In the genomic region with DNA sequence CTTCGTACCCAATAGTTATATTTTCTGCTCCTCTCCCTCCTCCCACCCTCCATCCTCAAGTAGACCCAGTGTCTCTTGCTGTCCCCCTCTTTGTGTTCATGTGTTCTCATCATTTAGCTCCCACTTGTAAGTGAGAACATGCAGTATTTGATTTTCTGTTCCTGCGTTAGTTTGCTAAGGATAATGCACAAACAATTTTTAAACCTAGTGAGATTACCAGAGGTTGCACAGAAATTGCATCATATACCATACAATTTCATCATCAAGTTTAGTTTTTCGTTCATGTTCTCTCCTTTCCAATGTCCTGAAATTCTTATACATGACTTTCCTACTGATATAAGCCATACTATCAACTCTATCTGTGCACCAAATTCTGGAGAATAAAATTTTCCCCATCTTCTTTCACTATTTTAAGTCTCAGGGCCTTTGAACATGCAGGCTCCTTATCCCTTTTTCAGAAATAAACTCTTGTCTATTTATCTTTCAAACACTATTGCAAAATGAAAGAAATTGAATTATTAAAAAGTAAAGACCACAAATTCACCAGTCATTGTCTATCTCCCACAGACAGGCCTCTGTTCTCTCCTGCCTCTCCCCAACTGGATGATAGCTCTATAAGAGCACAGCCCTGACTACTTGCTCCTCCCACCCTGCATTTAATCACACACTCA, we compare ENCODE assay signal across 21 cellular contexts. TPM values are rescaled to one million over a fixed set of nuclear protein-coding genes. Genes with fewer than 3 reads are reported as not detected.
DNase-seq lines count a peak whose midpoint lies in the region; ATAC-seq, FAIRE-seq and TF ChIP-seq lines count a peak whose summit lies in the region.
"Had no signal": no experiment of that assay in that cellular context is flagged by ENCODE, and none has a peak within 500 bp of the region (broad histone marks: within the 10 kb centered on the region; RNA-seq: fewer than 3 reads in every experiment).

No MANE protein-coding gene starts in this region.

- TF ChIP-seq EP300 in Ishikawa (IDR thresholded peaks at IDR 0.05; ENCODE audit: borderline replicate concordance), result no peak

- no peak for ATAC-seq in HG02798 (IDR thresholded peaks at IDR 0.05; ENCODE audit: poor library complexity, unreplicated experiment)

- no peaks in the 10 kb centered on the region for H3K79me2 ChIP-seq in OCI-LY3 (ENCODE audit: low read length)

- H3K36me3 ChIP-seq in OCI-LY3 (replicated peaks; ENCODE audit: low read depth, low read length), result no peaks in the 10 kb centered on the region
- H3K36me3 ChIP-seq: MG63 had no signal

- no peak for TF ChIP-seq CTCF in D721Med (IDR thresholded peaks at IDR 0.05; ENCODE audit: insufficient read depth, missing control alignments)
- no peak for TF ChIP-seq CTCF in OCI-LY3 (IDR thresholded peaks at IDR 0.05; ENCODE audit: low read depth, low read length)
- TF ChIP-seq CTCF in fibroblast of the aortic adventitia (IDR thresholded peaks at IDR 0.05; ENCODE audit: insufficient read depth, low read length), result no peak

- DNase-seq in D721Med (ENCODE audit: insufficient read length, low spot score), result no peak
- DNase-seq in fibroblast of the aortic adventitia (ENCODE audit: low read depth), result peak; percentile 20
- DNase-seq in SK-N-DZ (ENCODE audit: low spot score), result no peak
- DNase-seq in KG1 (lab: John Stamatoyannopoulos, UW), result no peak
- no peak for DNase-seq in pons (ENCODE audit: low spot score)
- DNase-seq: EL, H7, MG63, NCI-H1417 treated with DMSO at 0.1 percent for 48 hours, NCI-H1930, NCI-H2171 treated with DMSO at 0.1 percent for 48 hours, NCI-H510A, SIG-M5 had no signal

- no peak for TF ChIP-seq RAD21 in Ishikawa (IDR thresholded peaks at IDR 0.05; ENCODE audit: low read depth)

- H3K4me1 ChIP-seq in OCI-LY3 (ENCODE audit: low read length), result no peaks in the 10 kb centered on the region; the same call in 1 of the 2 replicates

- H3K4me3 ChIP-seq in OCI-LY3 (ENCODE audit: low read length), result no peak overlapping the region
- H3K4me3 ChIP-seq in fibroblast of the aortic adventitia (ENCODE audit: low read depth, low read length), result no peak overlapping the region
- H3K4me3 ChIP-seq: MG63 had no signal

- H2AFZ ChIP-seq in OCI-LY3 (ENCODE audit: low read depth, low read length), result 0 out of 2 replicates have a peak overlapping the region, but pooled peaks have one; percentile 40

- no peak overlapping the region for H3K4me2 ChIP-seq in OCI-LY3 (ENCODE audit: low read length)
- H3K4me2 ChIP-seq: KMS-11 had no signal

- no peaks in the 10 kb centered on the region for H4K20me1 ChIP-seq in OCI-LY3 (ENCODE audit: insufficient read depth, low read length)

- no peaks in the 10 kb centered on the region for H3K9me3 ChIP-seq in OCI-LY3 (ENCODE audit: insufficient read depth, low read length)
- H3K9me3 ChIP-seq: MG63 had no signal

- no peak overlapping the region for H3K9ac ChIP-seq in OCI-LY3 (ENCODE audit: low read length)
- H3K9ac ChIP-seq: KMS-11 had no signal

- no peaks in the 10 kb centered on the region for H3K27me3 ChIP-seq in OCI-LY3 (ENCODE audit: low read depth, low read length)
- H3K27me3 ChIP-seq: MG63 had no signal

- peak; percentile 16 for FAIRE-seq in D721Med (lab: Jason Lieb, UNC)
- FAIRE-seq: HTR-8/SVneo had no signal

- no peak overlapping the region for H3K27ac ChIP-seq in OCI-LY3 (ENCODE audit: low read length)
- H3K27ac ChIP-seq: C4-2B, HL-60, KMS-11 had no signal

TF ChIP-seq in Ishikawa, 13 proteins besides CTCF, POLR2A, EP300 and RAD21:
- TF ChIP-seq EGR1 (IDR thresholded peaks at IDR 0.05) (no peak), CEBPB (IDR thresholded peaks at IDR 0.05) (0 out of 2 replicates have a peak, but pooled peaks have one; percentile 27)
TF ChIP-seq in Ishikawa: peak in this region for 1.

RNA-seq across cellular contexts. Expression of a gene that starts 27.1 kb away (rescaled TPM):
- total RNA-seq in fibroblast of the aortic adventitia (ENCODE audit: low replicate concordance), result 1.9 and 6.3 TPM in 2 replicates
- polyA plus RNA-seq in SK-N-DZ (2014; cell fraction: cytosol; rRNA removed), result 6.1 TPM in 2 replicates
- polyA plus RNA-seq in SK-N-DZ (2014; cell fraction: nucleus; rRNA removed), result 10.8 and 29.8 TPM in 2 replicates

RNA-seq across cellular contexts. Expression of a gene that starts 49.2 kb away (rescaled TPM):
- total RNA-seq in fibroblast of the aortic adventitia (ENCODE audit: low replicate concordance), result not detected in 2 replicates
- not detected in 2 replicates for polyA plus RNA-seq in SK-N-DZ (2014; cell fraction: cytosol; rRNA removed)
- polyA plus RNA-seq in SK-N-DZ (2014; cell fraction: nucleus; rRNA removed), result not detected in 2 replicates
- total RNA-seq: A673, H7 had no signal
